Comparison of ENCODE assay signal across 8 cellular contexts in the genomic region with DNA sequence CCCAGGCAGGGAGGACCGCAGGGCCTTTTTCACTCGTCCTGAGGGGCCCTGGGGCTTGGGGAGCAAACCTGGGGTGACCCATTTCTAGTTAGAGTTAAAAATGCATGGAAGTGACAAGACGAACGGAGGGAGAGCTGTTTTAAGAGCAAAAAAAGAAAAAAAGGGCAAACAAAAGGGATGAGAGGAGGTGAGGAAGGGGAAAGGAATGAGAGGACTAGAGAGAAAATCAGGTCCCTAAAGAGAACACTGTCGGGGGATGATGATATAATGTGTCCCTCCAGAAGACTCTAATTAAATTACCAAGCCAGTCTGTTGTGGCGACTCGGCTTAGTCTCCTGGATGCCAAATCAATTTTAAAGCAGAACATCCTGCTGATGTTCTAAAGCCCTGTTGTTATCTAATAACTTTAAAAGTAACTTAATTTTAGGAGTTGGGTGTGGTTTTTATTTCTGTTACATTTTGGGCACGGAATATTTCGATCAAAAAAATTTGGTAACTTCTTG. TPM values are rescaled to one million over a fixed set of nuclear protein-coding genes. Genes with fewer than 3 reads are reported as not detected.
DNase-seq lines count a peak whose midpoint lies in the region; TF ChIP-seq lines count a peak whose summit lies in the region.

No MANE protein-coding gene starts in this region.

- peak overlapping the region; percentile 96 for H3K4me2 ChIP-seq in OCI-LY3 (ENCODE audit: low read length)
- peak overlapping the region; percentile 71 for H3K4me2 ChIP-seq in parathyroid adenoma (ENCODE audit: low read length)

- H3K27me3 ChIP-seq in OCI-LY3 (ENCODE audit: low read depth, low read length) (0 out of 2 replicates have a peak, but pooled peaks cover 6% of the 10 kb centered on the region), parathyroid adenoma (ENCODE audit: control insufficient read depth, insufficient read depth, low read length) (no peaks in the 10 kb centered on the region)

- H3K27me3 Mint-ChIP-seq in endothelial cell (ENCODE audit: unreplicated experiment): peaks cover 12% of the 10 kb centered on the region

- H3K9ac ChIP-seq in OCI-LY3 (ENCODE audit: low read length): peak overlapping the region; percentile 72
- H3K9ac ChIP-seq in parathyroid adenoma: peak overlapping the region; percentile 73

- peak overlapping the region; percentile 81 for H3K27ac Mint-ChIP-seq in endothelial cell (ENCODE audit: unreplicated experiment)

- no peaks in the 10 kb centered on the region for H3K36me3 ChIP-seq in OCI-LY3 (replicated peaks; ENCODE audit: low read depth, low read length)
- no peaks in the 10 kb centered on the region for H3K36me3 ChIP-seq in parathyroid adenoma (ENCODE audit: control insufficient read depth, insufficient read depth, low read length)

- H3K36me3 Mint-ChIP-seq in endothelial cell (ENCODE audit: low read depth, unreplicated experiment): no peaks in the 10 kb centered on the region

- H3K27ac ChIP-seq in OCI-LY3 (ENCODE audit: low read length) (peak overlapping the region; percentile 58; the same call in 1 of the 2 replicates), parathyroid adenoma (peak overlapping the region; percentile 92)

- no peaks in the 10 kb centered on the region for H3K9me3 Mint-ChIP-seq in endothelial cell (ENCODE audit: unreplicated experiment)

- peaks cover 11% of the 10 kb centered on the region for H3K4me1 ChIP-seq in OCI-LY3 (ENCODE audit: low read length)
- H3K4me1 ChIP-seq in parathyroid adenoma: peaks cover 20% of the 10 kb centered on the region

- H4K20me1 ChIP-seq in OCI-LY3 (ENCODE audit: insufficient read depth, low read length): peaks cover 6% of the 10 kb centered on the region; the same call in 1 of the 2 replicates

- H3K4me1 Mint-ChIP-seq in endothelial cell (ENCODE audit: unreplicated experiment): peaks cover 36% of the 10 kb centered on the region

- peak overlapping the region; percentile 98 for H3K4me3 Mint-ChIP-seq in endothelial cell (ENCODE audit: unreplicated experiment)

- H3K9me3 ChIP-seq in OCI-LY3 (ENCODE audit: insufficient read depth, low read length): no peaks in the 10 kb centered on the region
- H3K9me3 ChIP-seq in parathyroid adenoma (ENCODE audit: control insufficient read depth, low read length): no peaks in the 10 kb centered on the region

- H2AFZ ChIP-seq in OCI-LY3 (ENCODE audit: low read depth, low read length) (peak overlapping the region; percentile 95), parathyroid adenoma (peak overlapping the region; percentile 90)

- DNase-seq in GM12864 (ENCODE audit: low read depth) (no peak), endothelial cell (ENCODE audit: low spot score) (no peak), OCI-M2 (lab: John Stamatoyannopoulos, UW; ENCODE audit: unreplicated experiment) (no peak), COLO829 (ENCODE audit: low spot score) (no peak), cerebellar nuclear complex (lab: John Stamatoyannopoulos, UW) (no peak), mucosa of gallbladder (ENCODE audit: low spot score) (no peak)

- TF ChIP-seq CTCF in GM12864 (IDR thresholded peaks at IDR 0.05; ENCODE audit: low read depth, low read length, missing control alignments) (no peak), OCI-LY3 (IDR thresholded peaks at IDR 0.05; ENCODE audit: low read depth, low read length) (no peak), endothelial cell (IDR thresholded peaks at IDR 0.05; ENCODE audit: unreplicated experiment) (no peak), parathyroid adenoma (IDR thresholded peaks at IDR 0.05) (no peak)

- H3K4me3 ChIP-seq in GM12864 (ENCODE audit: low read depth, low read length) (peak overlapping the region; percentile 71), OCI-LY3 (ENCODE audit: low read length) (peak overlapping the region; percentile 90), parathyroid adenoma (ENCODE audit: low read depth, low read length) (peak overlapping the region; percentile 74)

- peaks cover 34% of the 10 kb centered on the region for H3K79me2 ChIP-seq in OCI-LY3 (ENCODE audit: low read length)
- peaks cover 40% of the 10 kb centered on the region for H3K79me2 ChIP-seq in parathyroid adenoma

RNA-seq across cellular contexts. Expression of gene ANO6, which starts 1.1 kb away (rescaled TPM):
- 50.8 TPM for total RNA-seq in endothelial cell (ENCODE audit: unreplicated experiment)
- total RNA-seq in mucosa of gallbladder: 91.4 TPM
